Comparison of ENCODE assay signal across 32 cellular contexts in genomic region chr11:59758638-59759037, GRCh38. TPM values are rescaled to one million over a fixed set of nuclear protein-coding genes. Genes with fewer than 3 reads are reported as not detected.
"Had no signal": no experiment of that assay in that cellular context is flagged by ENCODE, and none has a peak within 500 bp of the region (broad histone marks: within the 10 kb centered on the region; RNA-seq: fewer than 3 reads in every experiment).

No MANE protein-coding gene starts in this region.

- H3K9me3 Mint-ChIP-seq: effector memory CD8-positive, alpha-beta T cell; immature natural killer cell; naive thymus-derived CD8-positive, alpha-beta T cell; stimulated activated effector memory CD8-positive, alpha-beta T cell treated with anti-CD3 and anti-CD28 coated beads, Interleukin-12 subunit alpha, Interleukin-12 subunit beta, amount 100 ng/mL, for 72 hours had no signal

- H3K27me3 ChIP-seq: esophagus squamous epithelium, heart right ventricle, right atrium auricular region, sigmoid colon, stomach, thyroid gland, upper lobe of left lung had no signal

- H3K27ac ChIP-seq: esophagus squamous epithelium, lower lobe of right lung, parathyroid adenoma, prostate gland, right atrium auricular region, sigmoid colon, stomach, thyroid gland had no signal

- ATAC-seq: effector memory CD8-positive, alpha-beta T cell; heart right ventricle; left ventricle myocardium superior; lower lobe of right lung; naive thymus-derived CD8-positive, alpha-beta T cell; stimulated activated effector memory CD8-positive, alpha-beta T cell treated with anti-CD3 and anti-CD28 coated beads, Interleukin-12 subunit alpha, Interleukin-12 subunit beta, amount 100 ng/mL, for 72 hours had no signal

- H3K27ac Mint-ChIP-seq: effector memory CD8-positive, alpha-beta T cell; stimulated activated effector memory CD8-positive, alpha-beta T cell treated with anti-CD3 and anti-CD28 coated beads, Interleukin-12 subunit alpha, Interleukin-12 subunit beta, amount 100 ng/mL, for 72 hours had no signal

- DNase-seq: cortex of kidney; effector memory CD8-positive, alpha-beta T cell; erythroblast; esophagus squamous epithelium; foreskin melanocyte; glutamatergic neuron; heart right ventricle; hypothalamus; immature natural killer cell; islet precursor cell; left ventricle myocardium superior; lower lobe of right lung; naive thymus-derived CD8-positive, alpha-beta T cell; sigmoid colon; stimulated activated CD4-positive, alpha-beta T cell treated with anti-CD3 and anti-CD28 coated beads, Interleukin-2, amount 100 ng/mL, for 24 hours; stimulated activated CD4-positive, alpha-beta T cell treated with anti-CD3 and anti-CD28 coated beads, Interleukin-4, amount 100 ng/mL, for 24 hours; stimulated activated naive CD4-positive, alpha-beta T cell treated with Interleukin-2 at 50 U/mL for 16 hours; stomach; thyroid gland; upper lobe of left lung had no signal

- H3K9me3 ChIP-seq: esophagus squamous epithelium, heart right ventricle, lower lobe of right lung, prostate gland, right atrium auricular region, sigmoid colon, stomach, thyroid gland, upper lobe of left lung had no signal

- H3K36me3 Mint-ChIP-seq: naive thymus-derived CD8-positive, alpha-beta T cell had no signal

- H3K4me3 Mint-ChIP-seq: effector memory CD8-positive, alpha-beta T cell; immature natural killer cell; stimulated activated effector memory CD8-positive, alpha-beta T cell treated with anti-CD3 and anti-CD28 coated beads, Interleukin-12 subunit alpha, Interleukin-12 subunit beta, amount 100 ng/mL, for 72 hours had no signal

- H3K4me3 ChIP-seq: esophagus squamous epithelium, heart right ventricle, lower lobe of right lung, prostate gland, right atrium auricular region, sigmoid colon, stomach, thyroid gland, upper lobe of left lung had no signal

- H3K36me3 ChIP-seq: prostate gland, right atrium auricular region, sigmoid colon, thyroid gland, upper lobe of left lung had no signal

- H2AFZ ChIP-seq: parathyroid adenoma had no signal

- H3K9ac ChIP-seq: parathyroid adenoma had no signal

- H3K27me3 Mint-ChIP-seq: effector memory CD8-positive, alpha-beta T cell; naive thymus-derived CD8-positive, alpha-beta T cell had no signal

RNA-seq across cellular contexts. Expression of gene OR10V1, which starts 45.0 kb away (rescaled TPM):
- total RNA-seq: dermis microvascular lymphatic vessel endothelial cell; esophagus squamous epithelium; heart right ventricle; left ventricle myocardium superior; lower lobe of right lung; mesenteric fat pad; myocyte; naive thymus-derived CD8-positive, alpha-beta T cell; osteoblast; prostate gland; right atrium auricular region; sigmoid colon; skeletal muscle tissue; stomach; subcutaneous adipose tissue; temporal lobe; thyroid gland; upper lobe of left lung had no signal
- polyA plus RNA-seq: heart right ventricle; immature natural killer cell; naive thymus-derived CD8-positive, alpha-beta T cell; neural cell; sigmoid colon; stomach had no signal
